In genomic region chr1:16174261-16174871, GRCh38 we compare ENCODE assay signal across 16 cellular contexts. TPM values are rescaled to one million over a fixed set of nuclear protein-coding genes. Genes with fewer than 3 reads are reported as not detected.
DNase-seq lines count a peak whose midpoint lies in the region; ATAC-seq, FAIRE-seq and TF ChIP-seq lines count a peak whose summit lies in the region.
"Had no signal": no experiment of that assay in that cellular context is flagged by ENCODE, and none has a peak within 500 bp of the region (broad histone marks: within the 10 kb centered on the region; RNA-seq: fewer than 3 reads in every experiment).

No MANE protein-coding gene starts in this region.

- intact Hi-C loops in aorta (cut with DNase I): no loop called here

- no peaks in the 10 kb centered on the region for H3K36me3 ChIP-seq in Peyer's patch
- no peaks in the 10 kb centered on the region for H3K36me3 ChIP-seq in endodermal cell (ENCODE audit: control insufficient read depth, insufficient read depth, low read length)
- no peaks in the 10 kb centered on the region for H3K36me3 ChIP-seq in aorta (ENCODE audit: control insufficient read depth in 1 of 2, insufficient read depth in 2 of 2, low read length in 1 of 2)
- H3K36me3 ChIP-seq: MG63 had no signal

- H3K9me3 Mint-ChIP-seq in endodermal cell: no peaks in the 10 kb centered on the region
- no peaks in the 10 kb centered on the region for H3K9me3 Mint-ChIP-seq in osteocyte (ENCODE audit: unreplicated experiment)
- H3K9me3 Mint-ChIP-seq: activated CD4-positive, alpha-beta memory T cell treated with anti-CD3 and anti-CD28 coated beads for 36 hours; T-helper 1 cell treated with Interleukin-12 subunit alpha and Interleukin-12 subunit beta and Interleukin-4 antibody, amounts not matched to agents 30 μg/mL and 1 μg/mL, for 36 hours had no signal

- H3K27ac ChIP-seq in A549 (peak overlapping the region; percentile 96 to 97), Peyer's patch (peak overlapping the region; percentile 62 to 89 (median 88)), endodermal cell (ENCODE audit: low read depth, low read length) (peak overlapping the region; percentile 55), aorta (ENCODE audit: low read depth in 1 of 2, low read length in 2 of 2) (no peak overlapping the region)

- H3K4me1 ChIP-seq in A549 (peaks cover 89% of the 10 kb centered on the region), Peyer's patch (peaks cover 0 to 72% (median 14%) of the 10 kb centered on the region in 4 donors), endodermal cell (ENCODE audit: control insufficient read depth, insufficient read depth, low read length) (peaks cover 9% of the 10 kb centered on the region), aorta (ENCODE audit: control insufficient read depth in 1 of 2, insufficient read depth in 2 of 2, low read length in 2 of 2) (no peaks in the 10 kb centered on the region)

- POLR2A ChIA-PET in A549 (lab: Yijun Ruan, JAX): interaction anchor here (1.1 to 1.5 kb wide), 2 partner anchors 18 to 28 kb away, joined by 3 to 4 read pairs; partner anchors contain the start of gene EPHA2

- no peak for TF ChIP-seq EP300 in A549 (IDR thresholded peaks at IDR 0.05)

- H3K4me3 ChIP-seq in A549 (no peak overlapping the region), Peyer's patch (no peak overlapping the region), endodermal cell (ENCODE audit: low read length) (no peak overlapping the region), aorta (ENCODE audit: low read length in 2 of 2) (no peak overlapping the region)
- H3K4me3 ChIP-seq: MG63, mucosa of descending colon had no signal

- H3K4me3 Mint-ChIP-seq in endodermal cell: no peak overlapping the region
- H3K4me3 Mint-ChIP-seq in osteocyte (ENCODE audit: unreplicated experiment): peak overlapping the region; percentile 6
- H3K4me3 Mint-ChIP-seq: activated CD4-positive, alpha-beta memory T cell treated with anti-CD3 and anti-CD28 coated beads for 36 hours; T-helper 1 cell treated with Interleukin-12 subunit alpha and Interleukin-12 subunit beta and Interleukin-4 antibody, amounts not matched to agents 30 μg/mL and 1 μg/mL, for 36 hours had no signal

- TF ChIP-seq CTCF in A549 (IDR thresholded peaks at IDR 0.05) (no peak), Peyer's patch (IDR thresholded peaks at IDR 0.05) (no peak), endodermal cell (conservative IDR thresholded peaks at IDR 0.05) (no peak), osteocyte (IDR thresholded peaks at IDR 0.05) (no peak)

- no peak for FAIRE-seq in A549 (lab: Jason Lieb, UNC)
- FAIRE-seq: A204.1 had no signal

- H3K36me3 Mint-ChIP-seq in endodermal cell (ENCODE audit: low read depth) (no peaks in the 10 kb centered on the region), osteocyte (ENCODE audit: unreplicated experiment) (no peaks in the 10 kb centered on the region)
- H3K36me3 Mint-ChIP-seq: activated CD4-positive, alpha-beta memory T cell treated with anti-CD3 and anti-CD28 coated beads for 36 hours had no signal

- peak overlapping the region; percentile 72 for H3K4me2 ChIP-seq in A549

- CTCF ChIA-PET in A549 (lab: Yijun Ruan, JAX): interaction anchor here (1.0 to 2.8 kb wide), 8 partner anchors 12 to 96 kb away, joined by 3 to 16 read pairs (median 4); partner anchors contain the start of gene EPHA2

- TF ChIP-seq POLR2A in A549 (IDR thresholded peaks at IDR 0.05; ENCODE audit: low read length): no peak
- no peak for TF ChIP-seq POLR2A in Peyer's patch (IDR thresholded peaks at IDR 0.05)

- H3K9me3 ChIP-seq in A549: peaks cover 3% of the 10 kb centered on the region; the same call in 1 of the 3 replicates
- no peaks in the 10 kb centered on the region for H3K9me3 ChIP-seq in Peyer's patch
- H3K9me3 ChIP-seq in endodermal cell (ENCODE audit: control insufficient read depth, low read length): no peaks in the 10 kb centered on the region
- no peaks in the 10 kb centered on the region for H3K9me3 ChIP-seq in aorta (ENCODE audit: control insufficient read depth, low read length)
- H3K9me3 ChIP-seq: MG63, mucosa of descending colon had no signal

- H3K27me3 Mint-ChIP-seq in endodermal cell (ENCODE audit: insufficient read depth) (no peaks in the 10 kb centered on the region), osteocyte (ENCODE audit: unreplicated experiment) (no peaks in the 10 kb centered on the region)

- H3K27me3 ChIP-seq in Peyer's patch (no peaks in the 10 kb centered on the region), endodermal cell (ENCODE audit: control insufficient read depth, insufficient read depth, low read length, poor library complexity, severe bottlenecking) (no peaks in the 10 kb centered on the region), aorta (ENCODE audit: control insufficient read depth in 1 of 2, insufficient read depth in 2 of 2, low read length in 1 of 2) (no peaks in the 10 kb centered on the region)
- H3K27me3 ChIP-seq: MG63 had no signal

- WGBS in A549 (ENCODE audit: missing lambda C conversion rate): 59% methylated on average over 7 of the region's 9 CpGs
- 88 to 93% methylated on average over 4 to 9 of the region's 9 CpGs for WGBS in endodermal cell (ENCODE audit: insufficient coverage in 1 of 2, insufficient read length in 1 of 2), 2 experiments
- WGBS in aorta, 2 donors: 85 to 96% methylated on average over 8 to 9 of the region's 9 CpGs

- no peak overlapping the region for H3K27ac Mint-ChIP-seq in endodermal cell
- H3K27ac Mint-ChIP-seq in osteocyte (ENCODE audit: unreplicated experiment): peak overlapping the region; percentile 94
- H3K27ac Mint-ChIP-seq: activated CD4-positive, alpha-beta memory T cell treated with anti-CD3 and anti-CD28 coated beads for 36 hours; T-helper 1 cell treated with Interleukin-12 subunit alpha and Interleukin-12 subunit beta and Interleukin-4 antibody, amounts not matched to agents 30 μg/mL and 1 μg/mL, for 36 hours had no signal

- ATAC-seq in A549 (peak; percentile 26 to 36; a peak in 4 of 6 replicates), aorta (ENCODE audit: low FRiP score) (no peak)

- no peak for TF ChIP-seq RAD21 in A549 (conservative IDR thresholded peaks at IDR 0.05 in 1 of 2, IDR thresholded peaks at IDR 0.05 in 1 of 2)

- DNase-seq in A549 (ENCODE audit: low read depth in 1 of 2, low spot score in 1 of 2): no peak
- DNase-seq in Peyer's patch: no peak
- no peak for DNase-seq in endodermal cell
- no peak for DNase-seq in osteocyte (ENCODE audit: extremely low spot score, unreplicated experiment)
- no peak for DNase-seq in hypothalamus (lab: John Stamatoyannopoulos, UW)
- DNase-seq in DMS 273 treated with DMSO at 0.1 percent for 48 hours (lab: John Stamatoyannopoulos, UW): no peak
- no peak for DNase-seq in activated naive CD4-positive, alpha-beta T cell treated with anti-CD3 and anti-CD28 coated beads, Interleukin-2, amount 50 U/mL, for 16 hours
- DNase-seq in aorta: no peak
- DNase-seq: activated CD4-positive, alpha-beta memory T cell treated with anti-CD3 and anti-CD28 coated beads for 36 hours; COR-L47; MG63; NCI-H345; OCI-M1 had no signal

- H3K4me1 Mint-ChIP-seq in endodermal cell: peaks cover 13% of the 10 kb centered on the region
- peaks cover 79% of the 10 kb centered on the region for H3K4me1 Mint-ChIP-seq in osteocyte (ENCODE audit: unreplicated experiment)

- H3K9ac ChIP-seq in endodermal cell (ENCODE audit: extremely low read depth, low read length, poor library complexity, severe bottlenecking): no peak overlapping the region

TF ChIP-seq in A549, 52 proteins besides CTCF, POLR2A, EP300 and RAD21:
- no peak for TF ChIP-seq MAFK (IDR thresholded peaks at IDR 0.05; ENCODE audit: partially characterized antibody)
- TF ChIP-seq NPAS2 (CRISPR knock-in tag; IDR thresholded peaks at IDR 0.05; ENCODE audit: borderline replicate concordance): no peak
- TF ChIP-seq EHF (CRISPR knock-in tag; IDR thresholded peaks at IDR 0.05): no peak
- TF ChIP-seq NR3C1 (IDR thresholded peaks at IDR 0.05): no peak
- TF ChIP-seq HOXA7 (CRISPR knock-in tag; IDR thresholded peaks at IDR 0.05): no peak
- TF ChIP-seq CHD2 (IDR thresholded peaks at IDR 0.05; ENCODE audit: low read length, partially characterized antibody): no peak
- 0 out of 2 replicates have a peak, but pooled peaks have one; percentile 11 for TF ChIP-seq KDM1A (IDR thresholded peaks at IDR 0.05; ENCODE audit: low read depth)
- peak; percentile 72 for TF ChIP-seq ZFP36 (IDR thresholded peaks at IDR 0.05; ENCODE audit: borderline replicate concordance, partially characterized antibody)

RNA-seq across cellular contexts. Expression of gene EPHA2, which starts 18.5 kb away (rescaled TPM):
- polyA plus RNA-seq in A549 (2011; rRNA removed) (55.0 and 59.3 TPM in 2 replicates), A549 (2017; fragmentation: RNase III; extraction: RNeasy Plus Mini Kit Qiagen cat#74134 plus additional on column Dnase treatment) (87.1 to 93.8 TPM (median 93.2 TPM) in 3 replicates), aorta (1 to 10 TPM; 5.4 to 6.3 TPM)
- 112 and 122 TPM in 2 replicates for polyA plus RNA-seq in A549 (2012; cell fraction: cytosol; rRNA removed)
- polyA plus RNA-seq in A549 (2012; cell fraction: nucleus; rRNA removed): 317 and 462 TPM in 2 replicates
- polyA minus RNA-seq in A549 (2011; rRNA and poly(A)+ RNA removed): 99.4 and 100.0 TPM in 2 replicates
- total RNA-seq in Peyer's patch (10 to 100 TPM; 23.5 to 42.6 (median 35.5) TPM), endodermal cell (10 to 100 TPM; 56.5 to 64.3 TPM), osteocyte (152 and 155 TPM in 2 replicates), aorta (10 to 100 TPM; 25.2 to 25.9 TPM)
- polyA plus RNA-seq in endodermal cell (2013, experiment 1 of 2): 56.0 TPM
- 56.3 TPM for polyA plus RNA-seq in endodermal cell (2013, experiment 2 of 2)

RNA-seq across cellular contexts. Expression of gene ARHGEF19, which starts 38.1 kb away (rescaled TPM):
- polyA plus RNA-seq in A549 (2011; rRNA removed) (6.1 and 6.7 TPM in 2 replicates), A549 (2017; fragmentation: RNase III; extraction: RNeasy Plus Mini Kit Qiagen cat#74134 plus additional on column Dnase treatment) (7.6 to 9.5 TPM (median 9.2 TPM) in 3 replicates), aorta (10 to 100 TPM in 1 of 2 donors, 1 to 10 TPM in 1; 3.3 to 19.7 TPM)
- 9.2 and 11.2 TPM in 2 replicates for polyA plus RNA-seq in A549 (2012; cell fraction: cytosol; rRNA removed)
- polyA plus RNA-seq in A549 (2012; cell fraction: nucleus; rRNA removed): 25.8 and 26.3 TPM in 2 replicates
- 3.2 and 4.2 TPM in 2 replicates for polyA minus RNA-seq in A549 (2011; rRNA and poly(A)+ RNA removed)
- total RNA-seq in Peyer's patch (10 to 100 TPM in 1 of 4 donors, 1 to 10 TPM in 3; 6.0 to 16.5 (median 7.3) TPM), endodermal cell (10 to 100 TPM; 14.8 to 17.5 TPM), osteocyte (8.5 and 9.5 TPM in 2 replicates), aorta (1 to 10 TPM; 7.1 to 8.6 TPM)
- polyA plus RNA-seq in endodermal cell (2013, experiment 1 of 2): 10.2 TPM
- 10.8 TPM for polyA plus RNA-seq in endodermal cell (2013, experiment 2 of 2)

Comparison
In these comparisons a context has a peak if more than half of its experiments do, and no peak if none do; other contexts are left out.
1. H3K27ac ChIP-seq: peak in A549 (2 of 2), Peyer's patch (4 of 4) and endodermal cell (single experiment); none in aorta (0 of 2).